In the genomic region with DNA sequence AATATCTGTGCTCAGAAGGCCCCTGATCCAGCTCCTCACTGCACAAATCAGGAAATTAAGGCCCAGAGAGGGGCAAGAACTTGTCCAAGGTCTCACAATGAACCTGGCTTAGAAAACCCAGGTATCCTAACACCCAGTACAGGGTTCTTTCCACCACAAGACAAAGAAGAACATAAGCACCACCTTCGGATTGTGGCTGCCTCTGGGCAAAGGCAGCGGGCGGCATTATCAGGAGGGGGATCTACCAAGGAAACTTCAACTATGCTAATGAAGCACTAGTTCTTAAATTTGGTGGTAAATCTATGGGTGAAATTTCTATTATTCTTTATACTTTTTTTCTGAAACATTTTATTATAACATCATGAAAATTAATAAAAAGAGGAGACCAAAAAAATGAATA, we compare ENCODE assay signal across 20 cellular contexts. TPM values are rescaled to one million over a fixed set of nuclear protein-coding genes. Genes with fewer than 3 reads are reported as not detected.
A peak's percentile ranks its signal among the peaks of the same experiment; 100 is the strongest.
DNase-seq lines count a peak whose midpoint lies in the region; ATAC-seq and TF ChIP-seq lines count a peak whose summit lies in the region.
"Had no signal": no experiment of that assay in that cellular context is flagged by ENCODE, and none has a peak within 500 bp of the region (broad histone marks: within the 10 kb centered on the region; RNA-seq: fewer than 3 reads in every experiment).

No MANE protein-coding gene starts in this region.

- POLR2A ChIA-PET in CD4-positive, alpha-beta memory T cell (lab: Charles Lee; ENCODE audit: partially characterized antibody) = interaction anchor here (1.8 to 8.6 kb wide), 3 partner anchors 13 to 84 kb away, joined by 5 to 204 read pairs (median 12); partner anchors contain the start of genes ANXA6 and CCDC69
- POLR2A ChIA-PET in naive thymus-derived CD8-positive, alpha-beta T cell (lab: Charles Lee) = interaction anchor here (1.0 to 10.0 kb wide), 5 partner anchors 14 to 113 kb away, joined by 3 to 185 read pairs (median 3); partner anchors contain the start of genes ANXA6 and GM2A
- POLR2A ChIA-PET in PC-9 (lab: Charles Lee; ENCODE audit: unreplicated experiment) = no interaction called here

- peaks cover 76% of the 10 kb centered on the region for H3K4me1 Mint-ChIP-seq in activated CD8-positive, alpha-beta memory T cell treated with anti-CD3 and anti-CD28 coated beads, Interleukin-2, amount 10 ng/mL, durations not matched to agents 7 days and 5 days
- H3K4me1 Mint-ChIP-seq in CD4-positive, alpha-beta memory T cell = peaks cover 61 to 92% (median 86%) of the 10 kb centered on the region in 4 donors
- peaks cover 73% of the 10 kb centered on the region for H3K4me1 Mint-ChIP-seq in activated T-helper 17 cell treated with anti-CD3 and anti-CD28 coated beads, Interleukin-2, amount 50 U/mL, for 72 hours
- H3K4me1 Mint-ChIP-seq in naive thymus-derived CD8-positive, alpha-beta T cell = peaks cover 63 to 98% (median 95%) of the 10 kb centered on the region in 4 donors

- H3K27me3 ChIP-seq in CD4-positive, alpha-beta memory T cell (ENCODE audit: insufficient read depth, low read length) = no peaks in the 10 kb centered on the region
- no peaks in the 10 kb centered on the region for H3K27me3 ChIP-seq in PC-9 (ENCODE audit: insufficient read depth, low read depth)
- H3K27me3 ChIP-seq: BE2C, esophagus squamous epithelium, gastroesophageal sphincter, upper lobe of right lung had no signal

- H3K36me3 ChIP-seq in CD4-positive, alpha-beta memory T cell (ENCODE audit: insufficient read depth, low read length) = peaks cover 65% of the 10 kb centered on the region
- no peaks in the 10 kb centered on the region for H3K36me3 ChIP-seq in PC-9 (ENCODE audit: low read depth)

- TF ChIP-seq CTCF in PC-9 (conservative IDR thresholded peaks at IDR 0.05) = no peak

- no peak for DNase-seq in activated CD8-positive, alpha-beta memory T cell treated with anti-CD3 and anti-CD28 coated beads, Interleukin-2, amount 10 ng/mL, durations not matched to agents 7 days and 5 days
- DNase-seq in activated CD8-positive, alpha-beta memory T cell treated with anti-CD3 and anti-CD28 coated beads, Interleukin-2, amount 50 U/mL, for 48 hours = no peak
- DNase-seq in CD4-positive, alpha-beta memory T cell = peak in 3 of 5 donors; percentile 37 to 69 (median 50)
- DNase-seq in naive thymus-derived CD8-positive, alpha-beta T cell = no peak
- DNase-seq in activated gamma-delta T cell (lab: John Stamatoyannopoulos, UW) (no peak), PC-9 (no peak)
- DNase-seq: activated CD4-positive, CD25-positive, alpha-beta regulatory T cell; BE2C; endodermal cell; esophagus squamous epithelium; GM23248; HFFc6; KG1; mucosa of descending colon; MV-4-11; NCI-H2171 treated with DMSO at 0.1 percent for 48 hours; upper lobe of right lung had no signal

- H3K4me1 ChIP-seq in CD4-positive, alpha-beta memory T cell (ENCODE audit: insufficient read depth, low read length) = peaks cover 76% of the 10 kb centered on the region
- no peaks in the 10 kb centered on the region for H3K4me1 ChIP-seq in PC-9 (replicated peaks; ENCODE audit: insufficient read depth)
- H3K4me1 ChIP-seq: BE2C had no signal

- H3K4me2 ChIP-seq in PC-9 = no peak overlapping the region

- H4K20me1 ChIP-seq in PC-9 (ENCODE audit: insufficient read depth) = no peaks in the 10 kb centered on the region

- CTCF ChIA-PET in activated CD8-positive, alpha-beta memory T cell treated with anti-CD3 and anti-CD28 coated beads, Interleukin-2, amount 10 ng/mL, durations not matched to agents 7 days and 5 days (lab: Charles Lee) = interaction anchor here (0.8 to 19.8 kb wide), 5 partner anchors 9 to 113 kb away, joined by 3 to 205 read pairs (median 16); partner anchors contain the start of gene GM2A
- CTCF ChIA-PET in CD4-positive, alpha-beta memory T cell (lab: Charles Lee; ENCODE audit: partially characterized antibody) = interaction anchor here (1.0 to 50.2 kb wide), 3 partner anchors 6 to 87 kb away, joined by 3 to 2066 read pairs (median 2066); partner anchors contain the start of gene ANXA6
- CTCF ChIA-PET in PC-9 (lab: Charles Lee) = interaction anchor here (0.5 kb wide), 1 partner anchor 126 kb away, joined by 5 read pairs; no protein-coding TSS in a partner anchor

- no peaks in the 10 kb centered on the region for H3K9me3 ChIP-seq in CD4-positive, alpha-beta memory T cell (ENCODE audit: control insufficient read depth in 1 of 2, low read length in 2 of 2)
- no peaks in the 10 kb centered on the region for H3K9me3 ChIP-seq in PC-9 (ENCODE audit: insufficient read depth, low read depth)
- H3K9me3 ChIP-seq: BE2C, esophagus squamous epithelium, gastroesophageal sphincter, mucosa of descending colon, upper lobe of right lung had no signal

- no peaks in the 10 kb centered on the region for H3K27me3 Mint-ChIP-seq in activated CD8-positive, alpha-beta memory T cell treated with anti-CD3 and anti-CD28 coated beads, Interleukin-2, amount 10 ng/mL, durations not matched to agents 7 days and 5 days
- no peaks in the 10 kb centered on the region for H3K27me3 Mint-ChIP-seq in CD4-positive, alpha-beta memory T cell
- no peaks in the 10 kb centered on the region for H3K27me3 Mint-ChIP-seq in activated T-helper 17 cell treated with anti-CD3 and anti-CD28 coated beads, Interleukin-2, amount 50 U/mL, for 72 hours
- H3K27me3 Mint-ChIP-seq in naive thymus-derived CD8-positive, alpha-beta T cell = no peaks in the 10 kb centered on the region

- no peak for ATAC-seq in activated CD8-positive, alpha-beta memory T cell treated with anti-CD3 and anti-CD28 coated beads, Interleukin-2, amount 10 ng/mL, durations not matched to agents 7 days and 5 days
- no peak for ATAC-seq in activated T-helper 17 cell treated with anti-CD3 and anti-CD28 coated beads, Interleukin-2, amount 50 U/mL, for 72 hours (replicated peaks)
- ATAC-seq in naive thymus-derived CD8-positive, alpha-beta T cell = peak; percentile 29 to 43
- ATAC-seq in SK-N-SH treated with all-trans-retinoic acid at 6 μM for 48 hours = no peak
- ATAC-seq: gastroesophageal sphincter had no signal

- BruUV-seq in PC-9 (replicated peaks; lab: Mats Ljungman, UMichigan) = no TSS peak

- no peaks in the 10 kb centered on the region for H3K9me3 Mint-ChIP-seq in activated CD8-positive, alpha-beta memory T cell treated with anti-CD3 and anti-CD28 coated beads, Interleukin-2, amount 10 ng/mL, durations not matched to agents 7 days and 5 days (ENCODE audit: low read depth)
- no peaks in the 10 kb centered on the region for H3K9me3 Mint-ChIP-seq in CD4-positive, alpha-beta memory T cell
- no peaks in the 10 kb centered on the region for H3K9me3 Mint-ChIP-seq in activated T-helper 17 cell treated with anti-CD3 and anti-CD28 coated beads, Interleukin-2, amount 50 U/mL, for 72 hours
- H3K9me3 Mint-ChIP-seq in naive thymus-derived CD8-positive, alpha-beta T cell = no peaks in the 10 kb centered on the region
- H3K9me3 Mint-ChIP-seq: endodermal cell, HFFc6 had no signal

- intact Hi-C loops in CD4-positive, alpha-beta memory T cell (cut with micrococcal nuclease) = no loop called here
- intact Hi-C loops in PC-9 (cut with micrococcal nuclease; ENCODE audit: unreplicated experiment) = no loop called here

- H3F3A ChIP-seq in PC-9 (ENCODE audit: insufficient read depth, low read depth) = no peaks in the 10 kb centered on the region

- H3K9me2 ChIP-seq in PC-9 (ENCODE audit: insufficient read depth) = no peaks in the 10 kb centered on the region

- no peak overlapping the region for H2AFZ ChIP-seq in PC-9
- H2AFZ ChIP-seq: GM23248 had no signal

- peak overlapping the region; percentile 70 for H3K27ac ChIP-seq in CD4-positive, alpha-beta memory T cell (ENCODE audit: low read depth, low read length)
- no peak overlapping the region for H3K27ac ChIP-seq in PC-9
- H3K27ac ChIP-seq: esophagus squamous epithelium, GM23248, upper lobe of right lung had no signal

- H3K4me3 Mint-ChIP-seq in activated CD8-positive, alpha-beta memory T cell treated with anti-CD3 and anti-CD28 coated beads, Interleukin-2, amount 10 ng/mL, durations not matched to agents 7 days and 5 days = no peak overlapping the region
- peak overlapping the region in 6 of 8 donors; percentile 32 to 83 (median 56) for H3K4me3 Mint-ChIP-seq in CD4-positive, alpha-beta memory T cell
- peak overlapping the region; percentile 20 for H3K4me3 Mint-ChIP-seq in activated T-helper 17 cell treated with anti-CD3 and anti-CD28 coated beads, Interleukin-2, amount 50 U/mL, for 72 hours
- H3K4me3 Mint-ChIP-seq in naive thymus-derived CD8-positive, alpha-beta T cell = peak overlapping the region in 9 of 10 donors; percentile 35 to 94 (median 63)
- H3K4me3 Mint-ChIP-seq: endodermal cell, HFFc6 had no signal

- H3K36me3 Mint-ChIP-seq in activated CD8-positive, alpha-beta memory T cell treated with anti-CD3 and anti-CD28 coated beads, Interleukin-2, amount 10 ng/mL, durations not matched to agents 7 days and 5 days = peaks cover 74% of the 10 kb centered on the region
- peaks cover 69 to 89% of the 10 kb centered on the region in 2 donors for H3K36me3 Mint-ChIP-seq in CD4-positive, alpha-beta memory T cell
- peaks cover 98% of the 10 kb centered on the region for H3K36me3 Mint-ChIP-seq in activated T-helper 17 cell treated with anti-CD3 and anti-CD28 coated beads, Interleukin-2, amount 50 U/mL, for 72 hours (ENCODE audit: low read depth)
- H3K36me3 Mint-ChIP-seq in naive thymus-derived CD8-positive, alpha-beta T cell = peaks cover 19 to 71% (median 38%) of the 10 kb centered on the region in 3 donors

- no peak overlapping the region for H3K4me3 ChIP-seq in CD4-positive, alpha-beta memory T cell (ENCODE audit: low read length in 2 of 2)
- no peak overlapping the region for H3K4me3 ChIP-seq in PC-9
- H3K4me3 ChIP-seq: esophagus squamous epithelium, gastroesophageal sphincter, GM23248, mucosa of descending colon, upper lobe of right lung had no signal

- H3K79me2 ChIP-seq in PC-9 (ENCODE audit: low read depth) = no peaks in the 10 kb centered on the region

- H3K27ac Mint-ChIP-seq in activated CD8-positive, alpha-beta memory T cell treated with anti-CD3 and anti-CD28 coated beads, Interleukin-2, amount 10 ng/mL, durations not matched to agents 7 days and 5 days = peak overlapping the region; percentile 65
- H3K27ac Mint-ChIP-seq in CD4-positive, alpha-beta memory T cell = peak overlapping the region; percentile 42 to 94 (median 89)
- H3K27ac Mint-ChIP-seq in activated T-helper 17 cell treated with anti-CD3 and anti-CD28 coated beads, Interleukin-2, amount 50 U/mL, for 72 hours = peak overlapping the region; percentile 44
- H3K27ac Mint-ChIP-seq in naive thymus-derived CD8-positive, alpha-beta T cell = peak overlapping the region; percentile 83 to 99 (median 91)
- H3K27ac Mint-ChIP-seq: endodermal cell, HFFc6 had no signal

RNA-seq across cellular contexts. Expression of gene ANXA6, which starts 17.9 kb away (rescaled TPM):
- total RNA-seq in activated CD8-positive, alpha-beta memory T cell treated with anti-CD3 and anti-CD28 coated beads, Interleukin-2, amount 10 ng/mL, durations not matched to agents 7 days and 5 days = 100 to 1,000 TPM; 623 to 640 TPM
- 100 to 1,000 TPM; 318 to 342 TPM for total RNA-seq in CD4-positive, alpha-beta memory T cell
- polyA plus RNA-seq in CD4-positive, alpha-beta memory T cell = 100 to 1,000 TPM; 229 to 330 TPM
- 100 to 1,000 TPM; 432 to 559 TPM for total RNA-seq in activated T-helper 17 cell treated with anti-CD3 and anti-CD28 coated beads, Interleukin-2, amount 50 U/mL, for 72 hours
- 100 to 1,000 TPM; 334 to 359 TPM for total RNA-seq in naive thymus-derived CD8-positive, alpha-beta T cell
- 100 to 1,000 TPM; 242 to 318 (median 254) TPM for polyA plus RNA-seq in naive thymus-derived CD8-positive, alpha-beta T cell
- total RNA-seq in PC-9 (2021) = 18.0 and 22.4 TPM in 2 replicates

RNA-seq across cellular contexts. Expression of gene TNIP1, which starts 58.8 kb away (rescaled TPM):
- total RNA-seq in activated CD8-positive, alpha-beta memory T cell treated with anti-CD3 and anti-CD28 coated beads, Interleukin-2, amount 10 ng/mL, durations not matched to agents 7 days and 5 days = 100 to 1,000 TPM; 136 to 201 TPM
- 100 to 1,000 TPM; 227 to 233 TPM for total RNA-seq in CD4-positive, alpha-beta memory T cell
- polyA plus RNA-seq in CD4-positive, alpha-beta memory T cell = 10 to 100 TPM; 31.5 to 70.2 TPM
- 100 to 1,000 TPM; 316 to 609 TPM for total RNA-seq in activated T-helper 17 cell treated with anti-CD3 and anti-CD28 coated beads, Interleukin-2, amount 50 U/mL, for 72 hours
- total RNA-seq in naive thymus-derived CD8-positive, alpha-beta T cell = 100 to 1,000 TPM; 138 to 140 TPM
- 10 to 100 TPM; 25.6 to 37.5 (median 29.8) TPM for polyA plus RNA-seq in naive thymus-derived CD8-positive, alpha-beta T cell
- total RNA-seq in PC-9 (2021) = 122 and 124 TPM in 2 replicates

Comparison
In these comparisons a context has a peak if more than half of its experiments do, and no peak if none do; other contexts are left out.
1. ATAC-seq: peak in naive thymus-derived CD8-positive, alpha-beta T cell (2 of 2); none in activated CD8-positive, alpha-beta memory T cell treated with anti-CD3 and anti-CD28 coated beads, Interleukin-2, amount 10 ng/mL, durations not matched to agents 7 days and 5 days (single experiment), activated T-helper 17 cell treated with anti-CD3 and anti-CD28 coated beads, Interleukin-2, amount 50 U/mL, for 72 hours (single experiment) and SK-N-SH treated with all-trans-retinoic acid at 6 μM for 48 hours (single experiment).
2. DNase-seq: peak in CD4-positive, alpha-beta memory T cell (3 of 5); none in activated CD8-positive, alpha-beta memory T cell treated with anti-CD3 and anti-CD28 coated beads, Interleukin-2, amount 10 ng/mL, durations not matched to agents 7 days and 5 days (single experiment), activated CD8-positive, alpha-beta memory T cell treated with anti-CD3 and anti-CD28 coated beads, Interleukin-2, amount 50 U/mL, for 48 hours (single experiment), naive thymus-derived CD8-positive, alpha-beta T cell (0 of 10), activated gamma-delta T cell (single experiment) and PC-9 (0 of 2).
3. RNA of gene ANXA6, which starts 17.9 kb away (total RNA-seq): 623 to 640 TPM in activated CD8-positive, alpha-beta memory T cell treated with anti-CD3 and anti-CD28 coated beads, Interleukin-2, amount 10 ng/mL, durations not matched to agents 7 days and 5 days, 432 to 559 TPM in activated T-helper 17 cell treated with anti-CD3 and anti-CD28 coated beads, Interleukin-2, amount 50 U/mL, for 72 hours, 334 to 359 TPM in naive thymus-derived CD8-positive, alpha-beta T cell and 318 to 342 TPM in CD4-positive, alpha-beta memory T cell; 18.0 to 22.4 TPM in PC-9; every median in the first group is over 10 times any median in the second.
4. Peak in every context shown above with its lines, with median percentiles within 50 percentile points of each other: H3K27ac Mint-ChIP-seq.